8 cellular contexts compared by ENCODE assay signal in the genomic region with DNA sequence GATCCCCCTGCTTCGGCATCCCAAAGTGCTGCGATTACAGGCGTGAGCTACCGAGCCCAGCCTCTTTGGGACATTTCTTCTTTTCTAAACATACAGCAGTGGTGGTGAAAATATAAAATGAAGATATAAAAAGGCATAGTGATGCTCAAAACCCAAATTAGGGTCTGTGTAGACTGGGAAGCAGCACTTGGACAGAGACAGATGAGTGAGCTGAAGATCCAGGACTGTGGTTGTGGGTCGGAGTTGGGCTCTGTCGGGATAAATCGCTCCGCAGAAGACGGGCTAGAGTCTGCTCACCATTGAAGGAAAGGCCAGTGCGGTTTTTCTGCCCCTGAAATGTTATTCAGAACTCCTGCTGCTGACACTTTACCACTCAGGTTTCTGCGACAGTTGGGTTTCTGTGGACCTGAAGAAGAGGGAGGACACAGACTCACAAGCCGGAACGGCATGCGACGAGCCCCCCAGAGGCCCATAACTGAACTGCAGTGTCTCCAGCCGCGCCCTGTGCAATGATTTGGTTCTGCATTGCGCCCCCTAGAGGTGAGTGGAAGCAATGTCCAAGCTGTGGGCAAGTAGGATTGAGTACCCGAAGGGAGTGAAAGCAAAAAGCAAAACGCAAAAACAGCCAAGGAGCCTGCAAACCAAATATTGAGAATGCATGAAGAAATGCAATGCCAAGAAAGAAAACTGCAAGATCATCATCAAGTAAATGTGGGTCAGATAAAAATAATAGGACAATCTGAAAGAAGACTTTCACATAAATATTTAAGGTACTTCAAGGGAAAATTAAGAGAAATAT.
A peak's percentile ranks its signal among the peaks of the same experiment; 100 is the strongest.
DNase-seq lines count a peak whose midpoint lies in the region; ATAC-seq and TF ChIP-seq lines count a peak whose summit lies in the region.

No MANE protein-coding gene starts in this region.

- H3K27ac ChIP-seq in DND-41 (ENCODE audit: low read length) = no peak overlapping the region
- no peak overlapping the region for H3K27ac ChIP-seq in HUES64 (ENCODE audit: low read depth, low read length)
- no peak overlapping the region for H3K27ac ChIP-seq in Peyer's patch
- no peak overlapping the region for H3K27ac ChIP-seq in neural progenitor cell
- H3K27ac ChIP-seq in stomach = no peak overlapping the region

- ATAC-seq in DND-41 (ENCODE audit: insufficient read depth, low read depth) (peak; percentile 96), GM21576 (IDR thresholded peaks at IDR 0.05; ENCODE audit: unreplicated experiment) (peak; percentile 100)
- ATAC-seq in activated T-cell treated with anti-CD3 and anti-CD28 coated beads, Interleukin-2, amount 50 U/mL, for 72 hours (replicated peaks in 1 of 2) = peak; percentile 100

- peaks cover 9% of the 10 kb centered on the region for H3K4me1 Mint-ChIP-seq in activated T-cell treated with anti-CD3 and anti-CD28 coated beads, Interleukin-2, amount 50 U/mL, for 72 hours (ENCODE audit: low read depth)
- no peaks in the 10 kb centered on the region for H3K4me1 Mint-ChIP-seq in neural progenitor cell

- peak; percentile 74 for DNase-seq in DND-41
- peak; percentile 66 to 90 (median 81) for DNase-seq in Peyer's patch
- DNase-seq in activated T-cell treated with anti-CD3 and anti-CD28 coated beads, Interleukin-2, amount 50 U/mL, for 72 hours = peak; percentile 91 to 93
- DNase-seq in fibroblast of mammary gland (ENCODE audit: low read depth) = peak; percentile 85
- peak; percentile 93 for DNase-seq in neural progenitor cell (ENCODE audit: low spot score)
- peak; percentile 81 for DNase-seq in stomach

- H4K20me1 ChIP-seq in DND-41 (ENCODE audit: insufficient read depth, low read length) = no peaks in the 10 kb centered on the region
- H4K20me1 ChIP-seq in neural progenitor cell (ENCODE audit: low read depth) = no peaks in the 10 kb centered on the region

- H3K9me3 Mint-ChIP-seq in activated T-cell treated with anti-CD3 and anti-CD28 coated beads, Interleukin-2, amount 50 U/mL, for 72 hours = no peaks in the 10 kb centered on the region
- H3K9me3 Mint-ChIP-seq in neural progenitor cell = no peaks in the 10 kb centered on the region

- TF ChIP-seq POLR2A in Peyer's patch (IDR thresholded peaks at IDR 0.05) = no peak
- no peak for TF ChIP-seq POLR2A in stomach (IDR thresholded peaks at IDR 0.05)

- H3K9ac ChIP-seq in DND-41 (ENCODE audit: low read depth, low read length) = no peak overlapping the region
- no peak overlapping the region for H3K9ac ChIP-seq in HUES64 (ENCODE audit: low read depth, low read length)
- H3K9ac ChIP-seq in neural progenitor cell = no peak overlapping the region

- H3K27ac Mint-ChIP-seq in activated T-cell treated with anti-CD3 and anti-CD28 coated beads, Interleukin-2, amount 50 U/mL, for 72 hours = no peak overlapping the region
- H3K27ac Mint-ChIP-seq in neural progenitor cell = no peak overlapping the region

- 42% methylated on average over 20 of the region's 20 CpGs for WGBS in HUES64
- WGBS in stomach, 5 donors = 34 to 43% (median 36%) methylated on average over 20 of the region's 20 CpGs

- H3K4me2 ChIP-seq in DND-41 (ENCODE audit: insufficient read depth, low read length) (no peak overlapping the region), neural progenitor cell (no peak overlapping the region)

- H3K36me3 Mint-ChIP-seq in activated T-cell treated with anti-CD3 and anti-CD28 coated beads, Interleukin-2, amount 50 U/mL, for 72 hours (ENCODE audit: insufficient read depth in 2 of 2) = no peaks in the 10 kb centered on the region
- no peaks in the 10 kb centered on the region for H3K36me3 Mint-ChIP-seq in neural progenitor cell

- H2AFZ ChIP-seq in DND-41 (ENCODE audit: low read depth, low read length) = no peak overlapping the region
- H2AFZ ChIP-seq in neural progenitor cell (replicated peaks) = peak overlapping the region; percentile 85

- TF ChIP-seq CTCF in DND-41 (IDR thresholded peaks at IDR 0.05; ENCODE audit: borderline replicate concordance, extremely low read depth, low read length, poor library complexity, severe bottlenecking) = peak; percentile 82
- TF ChIP-seq CTCF in Peyer's patch (IDR thresholded peaks at IDR 0.05) = peak; percentile 60 to 95 (median 88)
- peak; percentile 92 for TF ChIP-seq CTCF in fibroblast of mammary gland (conservative IDR thresholded peaks at IDR 0.05; ENCODE audit: control insufficient read depth, insufficient read depth, low read depth, low read length)
- TF ChIP-seq CTCF in neural progenitor cell (IDR thresholded peaks at IDR 0.05) = peak; percentile 100
- TF ChIP-seq CTCF in stomach (IDR thresholded peaks at IDR 0.05) = peak in 5 of 7 experiments; percentile 78 to 94 (median 87)

- H3K9me3 ChIP-seq in DND-41 (ENCODE audit: insufficient read depth, low read length, severe bottlenecking) (no peaks in the 10 kb centered on the region), HUES64 (ENCODE audit: insufficient read depth, low read depth, low read length) (no peaks in the 10 kb centered on the region), Peyer's patch (no peaks in the 10 kb centered on the region), neural progenitor cell (ENCODE audit: low read depth) (no peaks in the 10 kb centered on the region), stomach (no peaks in the 10 kb centered on the region)

- no peak for TF ChIP-seq EP300 in stomach (IDR thresholded peaks at IDR 0.05)

- intact Hi-C loops in stomach (cut with DNase I; ENCODE audit: low total_unique reads) = no loop called here

- H3F3A ChIP-seq in neural progenitor cell (ENCODE audit: low read depth) = no peaks in the 10 kb centered on the region

- peaks cover 8% of the 10 kb centered on the region for H3K27me3 Mint-ChIP-seq in activated T-cell treated with anti-CD3 and anti-CD28 coated beads, Interleukin-2, amount 50 U/mL, for 72 hours (ENCODE audit: low read depth)
- peaks cover 3% of the 10 kb centered on the region for H3K27me3 Mint-ChIP-seq in neural progenitor cell (ENCODE audit: insufficient read depth, low read depth)

- no peaks in the 10 kb centered on the region for H3K79me2 ChIP-seq in DND-41 (ENCODE audit: insufficient read depth, low read length)
- H3K79me2 ChIP-seq in neural progenitor cell (ENCODE audit: low read depth) = no peaks in the 10 kb centered on the region

- peak overlapping the region; percentile 45 to 47 for H3K4me3 Mint-ChIP-seq in activated T-cell treated with anti-CD3 and anti-CD28 coated beads, Interleukin-2, amount 50 U/mL, for 72 hours
- H3K4me3 Mint-ChIP-seq in neural progenitor cell = no peak overlapping the region

- no peaks in the 10 kb centered on the region for H3K27me3 ChIP-seq in DND-41 (ENCODE audit: insufficient read depth, low read length, poor library complexity)
- no peaks in the 10 kb centered on the region for H3K27me3 ChIP-seq in HUES64 (ENCODE audit: insufficient read depth, low read length)
- no peaks in the 10 kb centered on the region for H3K27me3 ChIP-seq in Peyer's patch
- no peaks in the 10 kb centered on the region for H3K27me3 ChIP-seq in neural progenitor cell
- H3K27me3 ChIP-seq in stomach = peaks cover 0 to 7% (median 0%) of the 10 kb centered on the region in 3 donors

- H3K4me3 ChIP-seq in DND-41 (ENCODE audit: low read depth in 1 of 2, low read length in 2 of 2) (no peak overlapping the region), HUES64 (ENCODE audit: low read length) (peak overlapping the region; percentile 5; the same call in 1 of the 2 replicates), Peyer's patch (no peak overlapping the region), fibroblast of mammary gland (ENCODE audit: control insufficient read depth, low read depth, low read length) (no peak overlapping the region), neural progenitor cell (no peak overlapping the region), stomach (no peak overlapping the region)

- H3K36me3 ChIP-seq in DND-41 (ENCODE audit: insufficient read depth, low read length) (no peaks in the 10 kb centered on the region), HUES64 (ENCODE audit: insufficient read depth, low read length) (no peaks in the 10 kb centered on the region), Peyer's patch (no peaks in the 10 kb centered on the region), neural progenitor cell (no peaks in the 10 kb centered on the region), stomach (no peaks in the 10 kb centered on the region)

- H3K4me1 ChIP-seq in DND-41 (ENCODE audit: insufficient read depth, low read length) (no peaks in the 10 kb centered on the region), HUES64 (ENCODE audit: insufficient read depth, low read length) (peaks cover 6% of the 10 kb centered on the region; the same call in 1 of the 2 replicates), Peyer's patch (no peaks in the 10 kb centered on the region), neural progenitor cell (no peaks in the 10 kb centered on the region), stomach (peaks cover 0 to 7% (median 3%) of the 10 kb centered on the region in 4 donors)
